In genomic region chr12:114744285-114744684, GRCh38 we compare ENCODE assay signal across 27 cellular contexts.
"Had no signal": no experiment of that assay in that cellular context is flagged by ENCODE, and none has a peak within 500 bp of the region (broad histone marks: within the 10 kb centered on the region; RNA-seq: fewer than 3 reads in every experiment).

No MANE protein-coding gene starts in this region.

- DNase-seq: activated CD4-positive, alpha-beta memory T cell treated with anti-CD3 and anti-CD28 coated beads, Interleukin-2, amount 10 ng/mL, durations not matched to agents 7 days and 5 days; activated CD4-positive, alpha-beta T cell treated with anti-CD3 and anti-CD28 coated beads for 1 hour; activated CD4-positive, alpha-beta T cell treated with anti-CD3 and anti-CD28 coated beads, Interleukin-2, amount 10 ng/mL, durations not matched to agents 7 days and 5 days; activated CD8-positive, alpha-beta memory T cell treated with anti-CD3 and anti-CD28 coated beads, Interleukin-2, amount 50 U/mL, for 48 hours; activated gamma-delta T cell; activated naive CD4-positive, alpha-beta T cell treated with anti-CD3 and anti-CD28 coated beads, Interleukin-2, amount 10 ng/mL, durations not matched to agents 7 days and 5 days; activated naive CD8-positive, alpha-beta T cell treated with anti-CD3 and anti-CD28 coated beads, Interleukin-2, amount 10 ng/mL, durations not matched to agents 7 days and 5 days; activated T-cell treated with anti-CD3 and anti-CD28 coated beads, Interleukin-2, amount 50 U/mL, for 24 hours; amygdala; central memory CD4-positive, alpha-beta T cell; endodermal cell; left lung; lower lobe of right lung; naive B cell; nucleus accumbens; stimulated activated naive CD4-positive, alpha-beta T cell; T-helper 2 cell had no signal

- H3K27ac Mint-ChIP-seq: activated CD4-positive, alpha-beta memory T cell treated with anti-CD3 and anti-CD28 coated beads, Interleukin-2, amount 10 ng/mL, durations not matched to agents 7 days and 5 days; activated CD4-positive, alpha-beta T cell treated with anti-CD3 and anti-CD28 coated beads, Interleukin-2, amount 10 ng/mL, durations not matched to agents 7 days and 5 days; activated naive CD4-positive, alpha-beta T cell treated with anti-CD3 and anti-CD28 coated beads, Interleukin-2, amount 10 ng/mL, durations not matched to agents 7 days and 5 days; activated naive CD8-positive, alpha-beta T cell treated with anti-CD3 and anti-CD28 coated beads, Interleukin-2, amount 10 ng/mL, durations not matched to agents 7 days and 5 days; activated T-cell treated with anti-CD3 and anti-CD28 coated beads, Interleukin-2, amount 50 U/mL, for 24 hours; dendritic cell treated with granulocyte-macrophage colony-stimulating factor and Interleukin-4, amounts not matched to agents 40 ng/mL and 50 ng/mL, for 4 days; endodermal cell; naive B cell; WTC11 had no signal

- H3K9ac ChIP-seq: parathyroid adenoma had no signal

- H3K4me3 ChIP-seq: left lung, lower lobe of right lung, right atrium auricular region, tibial nerve had no signal

- H3K9me3 Mint-ChIP-seq: activated CD4-positive, alpha-beta T cell treated with anti-CD3 and anti-CD28 coated beads, Interleukin-2, amount 10 ng/mL, durations not matched to agents 7 days and 5 days; activated naive CD8-positive, alpha-beta T cell treated with anti-CD3 and anti-CD28 coated beads, Interleukin-2, amount 10 ng/mL, durations not matched to agents 7 days and 5 days; activated T-cell treated with anti-CD3 and anti-CD28 coated beads, Interleukin-2, amount 50 U/mL, for 24 hours; dendritic cell treated with granulocyte-macrophage colony-stimulating factor and Interleukin-4, amounts not matched to agents 40 ng/mL and 50 ng/mL, for 4 days; endodermal cell; neural crest cell; WTC11 had no signal

- H3K79me2 ChIP-seq: parathyroid adenoma had no signal

- H2AFZ ChIP-seq: parathyroid adenoma had no signal

- FAIRE-seq: frontal cortex, islet of Langerhans had no signal

- H3K4me1 Mint-ChIP-seq: activated CD4-positive, alpha-beta memory T cell treated with anti-CD3 and anti-CD28 coated beads, Interleukin-2, amount 10 ng/mL, durations not matched to agents 7 days and 5 days; activated CD4-positive, alpha-beta T cell treated with anti-CD3 and anti-CD28 coated beads, Interleukin-2, amount 10 ng/mL, durations not matched to agents 7 days and 5 days; activated naive CD4-positive, alpha-beta T cell treated with anti-CD3 and anti-CD28 coated beads, Interleukin-2, amount 10 ng/mL, durations not matched to agents 7 days and 5 days; activated naive CD8-positive, alpha-beta T cell treated with anti-CD3 and anti-CD28 coated beads, Interleukin-2, amount 10 ng/mL, durations not matched to agents 7 days and 5 days had no signal

- ATAC-seq: esophagus mucosa, lower lobe of right lung, WTC11 had no signal

- H3K4me3 Mint-ChIP-seq: activated CD4-positive, alpha-beta memory T cell treated with anti-CD3 and anti-CD28 coated beads, Interleukin-2, amount 10 ng/mL, durations not matched to agents 7 days and 5 days; activated CD4-positive, alpha-beta T cell treated with anti-CD3 and anti-CD28 coated beads, Interleukin-2, amount 10 ng/mL, durations not matched to agents 7 days and 5 days; activated naive CD4-positive, alpha-beta T cell treated with anti-CD3 and anti-CD28 coated beads, Interleukin-2, amount 10 ng/mL, durations not matched to agents 7 days and 5 days; activated naive CD8-positive, alpha-beta T cell treated with anti-CD3 and anti-CD28 coated beads, Interleukin-2, amount 10 ng/mL, durations not matched to agents 7 days and 5 days; activated T-cell treated with anti-CD3 and anti-CD28 coated beads, Interleukin-2, amount 50 U/mL, for 24 hours; dendritic cell treated with granulocyte-macrophage colony-stimulating factor and Interleukin-4, amounts not matched to agents 40 ng/mL and 50 ng/mL, for 4 days; endodermal cell; naive B cell; neural crest cell; WTC11 had no signal

- H3K27ac ChIP-seq: left lung, lower lobe of right lung, parathyroid adenoma, right atrium auricular region, tibial nerve had no signal

- H3K27me3 ChIP-seq: breast epithelium, left lung, right atrium auricular region, tibial nerve had no signal

- H3K4me1 ChIP-seq: breast epithelium, parathyroid adenoma, right atrium auricular region, tibial nerve had no signal

- H3K27me3 Mint-ChIP-seq: activated CD4-positive, alpha-beta memory T cell treated with anti-CD3 and anti-CD28 coated beads, Interleukin-2, amount 10 ng/mL, durations not matched to agents 7 days and 5 days; activated CD4-positive, alpha-beta T cell treated with anti-CD3 and anti-CD28 coated beads, Interleukin-2, amount 10 ng/mL, durations not matched to agents 7 days and 5 days; activated naive CD4-positive, alpha-beta T cell treated with anti-CD3 and anti-CD28 coated beads, Interleukin-2, amount 10 ng/mL, durations not matched to agents 7 days and 5 days; activated naive CD8-positive, alpha-beta T cell treated with anti-CD3 and anti-CD28 coated beads, Interleukin-2, amount 10 ng/mL, durations not matched to agents 7 days and 5 days had no signal

- H3K36me3 Mint-ChIP-seq: activated naive CD4-positive, alpha-beta T cell treated with anti-CD3 and anti-CD28 coated beads, Interleukin-2, amount 10 ng/mL, durations not matched to agents 7 days and 5 days; activated naive CD8-positive, alpha-beta T cell treated with anti-CD3 and anti-CD28 coated beads, Interleukin-2, amount 10 ng/mL, durations not matched to agents 7 days and 5 days; naive B cell; WTC11 had no signal

- H3K9me3 ChIP-seq: breast epithelium, left lung, lower lobe of right lung, right atrium auricular region had no signal

- H3K36me3 ChIP-seq: breast epithelium, left lung, lower lobe of right lung, right atrium auricular region, tibial nerve had no signal
